In the genomic region with DNA sequence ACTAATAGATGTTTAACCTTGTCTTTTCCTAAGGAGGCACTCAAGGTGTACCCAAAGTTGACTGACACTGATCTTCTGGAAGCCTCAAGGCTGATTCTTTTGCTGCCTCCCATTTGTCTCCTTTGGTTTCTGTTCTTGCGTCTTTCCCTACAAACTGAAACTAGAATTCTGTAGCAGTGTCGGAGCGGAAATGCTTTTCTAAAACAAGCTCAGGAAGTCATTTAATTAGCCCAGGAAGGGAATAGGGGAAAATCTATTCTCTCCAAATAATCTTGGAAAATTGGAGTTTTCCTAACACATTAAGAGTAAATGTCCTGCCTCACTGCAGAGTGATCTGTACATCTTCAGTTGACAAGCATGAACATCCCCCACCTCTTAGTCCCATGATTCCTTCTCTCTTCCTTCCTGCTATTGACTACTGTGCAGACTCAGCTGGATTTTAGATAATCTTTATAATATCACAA, we compare ENCODE assay signal across 13 cellular contexts.
A peak's percentile ranks its signal among the peaks of the same experiment; 100 is the strongest.
DNase-seq lines count a peak whose midpoint lies in the region; ATAC-seq and TF ChIP-seq lines count a peak whose summit lies in the region.
"Had no signal": no experiment of that assay in that cellular context is flagged by ENCODE, and none has a peak within 500 bp of the region (broad histone marks: within the 10 kb centered on the region; RNA-seq: fewer than 3 reads in every experiment).

No MANE protein-coding gene starts in this region.

- no peaks in the 10 kb centered on the region for H3K27me3 ChIP-seq in BLaER1 treated with 17β-estradiol and CSF1 and Interleukin-3, amounts not matched to agents 10 nM and 100 nM
- no peaks in the 10 kb centered on the region for H3K27me3 ChIP-seq in dorsolateral prefrontal cortex

- intact Hi-C loops in dorsolateral prefrontal cortex (cut with DNase I), result no loop called here

- H3K4me3 Mint-ChIP-seq in naive thymus-derived CD8-positive, alpha-beta T cell, result peak overlapping the region in 1 of 10 donors; percentile 3
- H3K4me3 Mint-ChIP-seq in type B pancreatic cell, result no peak overlapping the region
- H3K4me3 Mint-ChIP-seq: activated CD8-positive, alpha-beta memory T cell treated with anti-CD3 and anti-CD28 coated beads, Interleukin-2, amount 10 ng/mL, durations not matched to agents 7 days and 5 days had no signal

- DNase-seq in dorsolateral prefrontal cortex (no peak), GF-D8 (lab: John Stamatoyannopoulos, UW) (no peak), type B pancreatic cell (ENCODE audit: extremely low spot score, unreplicated experiment) (no peak), DMS53 treated with DMSO at 0.1 percent for 48 hours (lab: John Stamatoyannopoulos, UW; ENCODE audit: unreplicated experiment) (no peak)
- DNase-seq in naive thymus-derived CD8-positive, alpha-beta T cell, result no peak
- DNase-seq: activated CD8-positive, alpha-beta memory T cell treated with anti-CD3 and anti-CD28 coated beads, Interleukin-2, amount 10 ng/mL, durations not matched to agents 7 days and 5 days; foreskin fibroblast; NCI-H446 treated with DMSO at 0.1 percent for 48 hours; stimulated activated CD8-positive, alpha-beta memory T cell treated with anti-CD3 and anti-CD28 coated beads, Interleukin-4, amount 100 ng/mL, for 48 hours had no signal

- H3K36me3 Mint-ChIP-seq in naive thymus-derived CD8-positive, alpha-beta T cell, result peaks cover 0 to 53% (median 25%) of the 10 kb centered on the region in 3 donors
- H3K36me3 Mint-ChIP-seq in type B pancreatic cell, result peaks cover 3% of the 10 kb centered on the region

- no peaks in the 10 kb centered on the region for H3K27me3 Mint-ChIP-seq in naive thymus-derived CD8-positive, alpha-beta T cell
- H3K27me3 Mint-ChIP-seq in type B pancreatic cell, result no peaks in the 10 kb centered on the region
- H3K27me3 Mint-ChIP-seq: activated CD8-positive, alpha-beta memory T cell treated with anti-CD3 and anti-CD28 coated beads, Interleukin-2, amount 10 ng/mL, durations not matched to agents 7 days and 5 days had no signal

- peaks cover 0 to 7% (median 0%) of the 10 kb centered on the region in 11 experiments; a peak in 2 of 22 replicates for H4K20me1 ChIP-seq in BLaER1 treated with 17β-estradiol and CSF1 and Interleukin-3, amounts not matched to agents 10 nM and 100 nM

- peak overlapping the region; percentile 68 to 88 (median 73) for H3K4me2 ChIP-seq in BLaER1 treated with 17β-estradiol and CSF1 and Interleukin-3, amounts not matched to agents 10 nM and 100 nM

- H3K4me1 ChIP-seq in BLaER1 treated with 17β-estradiol and CSF1 and Interleukin-3, amounts not matched to agents 10 nM and 100 nM, result peaks cover 38 to 75% (median 60%) of the 10 kb centered on the region in 10 experiments

- H3K27ac Mint-ChIP-seq in naive thymus-derived CD8-positive, alpha-beta T cell, result peak overlapping the region in 7 of 10 donors; percentile 13 to 97 (median 89)
- no peak overlapping the region for H3K27ac Mint-ChIP-seq in type B pancreatic cell

- H3K4me3 ChIP-seq in BLaER1 treated with 17β-estradiol and CSF1 and Interleukin-3, amounts not matched to agents 10 nM and 100 nM, result peak overlapping the region in 6 of 10 experiments; percentile 7 to 32 (median 25); a peak in 8 of 20 replicates
- peak overlapping the region in 5 of 59 donors; percentile 2 to 30 (median 13) for H3K4me3 ChIP-seq in dorsolateral prefrontal cortex

- H3K36me3 ChIP-seq in BLaER1 treated with 17β-estradiol and CSF1 and Interleukin-3, amounts not matched to agents 10 nM and 100 nM, result peaks cover 5 to 87% (median 33%) of the 10 kb centered on the region in 11 experiments; a peak in 17 of 22 replicates

- peak overlapping the region in 6 of 11 experiments; percentile 0 to 51 (median 28); a peak in 8 of 22 replicates for H3K9ac ChIP-seq in BLaER1 treated with 17β-estradiol and CSF1 and Interleukin-3, amounts not matched to agents 10 nM and 100 nM

- TF ChIP-seq CTCF in dorsolateral prefrontal cortex (IDR thresholded peaks at IDR 0.05 in 54 of 56, conservative IDR thresholded peaks at IDR 0.05 in 2 of 56; ENCODE audit: low read depth in 1 of 56, partially characterized antibody in 56 of 56), result no peak
- no peak for TF ChIP-seq CTCF in type B pancreatic cell (conservative IDR thresholded peaks at IDR 0.05)

- no peaks in the 10 kb centered on the region for H3K9me3 Mint-ChIP-seq in naive thymus-derived CD8-positive, alpha-beta T cell
- no peaks in the 10 kb centered on the region for H3K9me3 Mint-ChIP-seq in type B pancreatic cell

- H3K27ac ChIP-seq in BLaER1 treated with 17β-estradiol and CSF1 and Interleukin-3, amounts not matched to agents 10 nM and 100 nM, result peak overlapping the region; percentile 1 to 65 (median 40); a peak in 15 of 22 replicates
- H3K27ac ChIP-seq in dorsolateral prefrontal cortex, result peak overlapping the region in 41 of 59 donors; percentile 4 to 90 (median 38)

- POLR2A ChIA-PET in naive thymus-derived CD8-positive, alpha-beta T cell (lab: Charles Lee), result interaction anchor here (0.5 to 1.0 kb wide), 2 partner anchors 9 to 362 kb away, joined by 3 read pairs; no protein-coding TSS in a partner anchor

- ATAC-seq in HG03354 (IDR thresholded peaks at IDR 0.05; ENCODE audit: poor library complexity, severe bottlenecking, unreplicated experiment) (peak; percentile 1), HG02623 (IDR thresholded peaks at IDR 0.05; ENCODE audit: unreplicated experiment) (no peak)
- no peak for ATAC-seq in naive thymus-derived CD8-positive, alpha-beta T cell
- ATAC-seq: activated CD8-positive, alpha-beta memory T cell treated with anti-CD3 and anti-CD28 coated beads, Interleukin-2, amount 10 ng/mL, durations not matched to agents 7 days and 5 days; SK-N-SH treated with all-trans-retinoic acid at 6 μM for 48 hours had no signal

- H3K4me1 Mint-ChIP-seq in naive thymus-derived CD8-positive, alpha-beta T cell, result peaks cover 22 to 51% (median 36%) of the 10 kb centered on the region in 4 donors
- peaks cover 73% of the 10 kb centered on the region for H3K4me1 Mint-ChIP-seq in type B pancreatic cell (ENCODE audit: unreplicated experiment)

- peaks cover 0 to 15% (median 0%) of the 10 kb centered on the region in 11 experiments; a peak in 5 of 22 replicates for H3K9me3 ChIP-seq in BLaER1 treated with 17β-estradiol and CSF1 and Interleukin-3, amounts not matched to agents 10 nM and 100 nM (replicated peaks in 1 of 11)
